ENCODE assay signal across 23 cellular contexts in genomic region chr9:76151267-76151666, GRCh38.
"Had no signal": no experiment of that assay in that cellular context is flagged by ENCODE, and none has a peak within 500 bp of the region (broad histone marks: within the 10 kb centered on the region; RNA-seq: fewer than 3 reads in every experiment).

No MANE protein-coding gene starts in this region.

- H3K27ac ChIP-seq: cardiac muscle cell, SK-N-MC, VCaP had no signal

- ATAC-seq: activated CD4-positive, CD25-positive, alpha-beta regulatory T cell treated with anti-CD3 and anti-CD28 coated beads, Interleukin-2, amount 50 U/mL, for 24 hours; activated CD8-positive, alpha-beta T cell treated with anti-CD3 and anti-CD28 coated beads, Interleukin-2, amount 10 ng/mL, durations not matched to agents 7 days and 5 days had no signal

- H3K9me3 Mint-ChIP-seq: activated naive CD4-positive, alpha-beta T cell treated with anti-CD3 and anti-CD28 coated beads, Interleukin-2, amount 50 U/mL, for 24 hours; activated T-helper 1 cell treated with anti-CD3 and anti-CD28 coated beads, Interleukin-12 subunit alpha, Interleukin-12 subunit beta, Interleukin-2, Interleukin-4 antibody, amounts not matched to agents 30 ng/mL and 10 ng/mL and 1 ng/mL, durations not matched to agents 14 hours and 24 hours and 36 hours; brain had no signal

- H3K27me3 ChIP-seq: cardiac muscle cell had no signal

- H3K36me3 ChIP-seq: cardiac muscle cell had no signal

- H3K27ac Mint-ChIP-seq: activated CD8-positive, alpha-beta T cell treated with anti-CD3 and anti-CD28 coated beads, Interleukin-2, amount 10 ng/mL, durations not matched to agents 7 days and 5 days; activated naive CD4-positive, alpha-beta T cell treated with anti-CD3 and anti-CD28 coated beads, Interleukin-2, amount 50 U/mL, for 24 hours; activated T-helper 1 cell treated with anti-CD3 and anti-CD28 coated beads, Interleukin-12 subunit alpha, Interleukin-12 subunit beta, Interleukin-2, Interleukin-4 antibody, amounts not matched to agents 30 ng/mL and 10 ng/mL and 1 ng/mL, durations not matched to agents 14 hours and 24 hours and 36 hours; brain had no signal

- H3K36me3 Mint-ChIP-seq: brain had no signal

- H3K4me3 Mint-ChIP-seq: activated CD8-positive, alpha-beta T cell treated with anti-CD3 and anti-CD28 coated beads, Interleukin-2, amount 10 ng/mL, durations not matched to agents 7 days and 5 days; activated naive CD4-positive, alpha-beta T cell treated with anti-CD3 and anti-CD28 coated beads, Interleukin-2, amount 50 U/mL, for 24 hours; activated T-helper 1 cell treated with anti-CD3 and anti-CD28 coated beads, Interleukin-12 subunit alpha, Interleukin-12 subunit beta, Interleukin-2, Interleukin-4 antibody, amounts not matched to agents 30 ng/mL and 10 ng/mL and 1 ng/mL, durations not matched to agents 14 hours and 24 hours and 36 hours; brain had no signal

- H3K4me3 ChIP-seq: cardiac muscle cell, SK-N-MC had no signal

- H3K27me3 Mint-ChIP-seq: activated naive CD4-positive, alpha-beta T cell treated with anti-CD3 and anti-CD28 coated beads, Interleukin-2, amount 50 U/mL, for 24 hours; brain had no signal

- DNase-seq: activated CD4-positive, alpha-beta T cell treated with anti-CD3 and anti-CD28 coated beads for 4 hours; activated CD8-positive, alpha-beta memory T cell treated with anti-CD3 and anti-CD28 coated beads, Interleukin-2, amount 50 U/mL, for 48 hours; activated CD8-positive, alpha-beta T cell treated with anti-CD3 and anti-CD28 coated beads, Interleukin-2, amount 10 ng/mL, durations not matched to agents 7 days and 5 days; activated effector memory CD4-positive, alpha-beta T cell treated with Interleukin-2 at 50 U/mL for 16 hours; activated naive CD4-positive, alpha-beta T cell; activated T-cell treated with anti-CD3 and anti-CD28 coated beads, Interleukin-2, amount 50 U/mL, for 1 hour; amygdala; Karpas-422; NCI-H1105 treated with DMSO at 0.1 percent for 48 hours; NCI-H1436 treated with DMSO at 0.1 percent for 48 hours; NCI-H187; NCI-H2081; NCI-H446; NCI-H524; SIG-M5; T-helper 1 cell had no signal
